9 cellular contexts compared by ENCODE assay signal in the genomic region with DNA sequence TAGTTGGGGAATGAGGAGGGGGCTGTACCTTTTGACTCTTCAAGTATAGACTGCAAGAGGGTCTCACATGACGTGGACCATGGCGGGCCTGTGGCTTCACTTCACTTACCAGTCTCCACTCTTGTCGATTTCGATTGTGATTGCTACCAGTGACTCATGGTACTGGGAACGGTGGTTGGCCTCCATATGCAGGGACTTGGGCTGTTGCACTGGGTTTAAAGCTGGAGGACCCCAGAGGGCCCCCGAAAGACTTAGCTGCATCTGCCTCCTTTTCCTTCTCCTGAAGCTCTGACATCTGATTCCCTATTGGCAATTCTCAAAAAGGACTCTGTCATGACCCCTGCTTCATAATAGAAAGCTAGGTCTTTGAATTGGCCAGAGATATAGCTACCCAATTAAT.
"Had no signal": no experiment of that assay in that cellular context is flagged by ENCODE, and none has a peak within 500 bp of the region (broad histone marks: within the 10 kb centered on the region; RNA-seq: fewer than 3 reads in every experiment).

No MANE protein-coding gene starts in this region.

- H3K27ac Mint-ChIP-seq: HFFc6 had no signal

- H3K9me3 Mint-ChIP-seq: HFFc6 had no signal

- DNase-seq: GM23248, GOT3, H7, HFFc6, IMR-90 had no signal

- H3K27ac ChIP-seq: GM23248, HL-60 had no signal

- H3K4me3 Mint-ChIP-seq: HFFc6 had no signal

- H3K4me3 ChIP-seq: GM23248, HAP-1, K562 had no signal

- H3K9me3 ChIP-seq: HAP-1 had no signal

- H3K4me1 ChIP-seq: HAP-1 had no signal

- ATAC-seq: HCT116, K562 had no signal
